Comparison of ENCODE assay signal across 14 cellular contexts in genomic region chr13:112670118-112670517, GRCh38. TPM values are rescaled to one million over a fixed set of nuclear protein-coding genes. Genes with fewer than 3 reads are reported as not detected.
DNase-seq lines count a peak whose midpoint lies in the region; ATAC-seq and TF ChIP-seq lines count a peak whose summit lies in the region.
"Had no signal": no experiment of that assay in that cellular context is flagged by ENCODE, and none has a peak within 500 bp of the region (broad histone marks: within the 10 kb centered on the region; RNA-seq: fewer than 3 reads in every experiment).

No MANE protein-coding gene starts in this region.

- intact Hi-C loops in lower lobe of right lung (cut with DNase I) = no loop called here

- peak; percentile 14 for TF ChIP-seq CTCF in GM13977 (IDR thresholded peaks at IDR 0.05; ENCODE audit: extremely low read depth, insufficient read depth, missing control alignments)
- TF ChIP-seq CTCF in lower lobe of right lung (IDR thresholded peaks at IDR 0.05) = no peak

- no peak overlapping the region for H3K4me3 ChIP-seq in lower lobe of right lung
- H3K4me3 ChIP-seq: coronary artery, GM23248, left ventricle myocardium inferior, Peyer's patch had no signal

- in situ Hi-C loops in GM13977 (cut with MboI; ENCODE audit: low pct_unique_long_range_greater_than_20kb, low sequenced_read_pairs, unreplicated experiment) = no loop called here

- H3K9me3 ChIP-seq in lower lobe of right lung = no peaks in the 10 kb centered on the region
- H3K9me3 ChIP-seq: left ventricle myocardium inferior, Peyer's patch had no signal

- H3K4me1 ChIP-seq in lower lobe of right lung = no peaks in the 10 kb centered on the region
- H3K4me1 ChIP-seq: left ventricle myocardium inferior, Peyer's patch had no signal

- H3K36me3 ChIP-seq in lower lobe of right lung = no peaks in the 10 kb centered on the region
- H3K36me3 ChIP-seq: left ventricle myocardium inferior, Peyer's patch had no signal

- no peak overlapping the region for H3K27ac ChIP-seq in lower lobe of right lung
- H3K27ac ChIP-seq: coronary artery, GM23248, left ventricle myocardium inferior, Peyer's patch had no signal

- no peaks in the 10 kb centered on the region for H3K27me3 ChIP-seq in lower lobe of right lung (ENCODE audit: low read depth)
- H3K27me3 ChIP-seq: Peyer's patch had no signal

- ATAC-seq in GM21515 (IDR thresholded peaks at IDR 0.05; ENCODE audit: unreplicated experiment) (peak; percentile 66), lower lobe of right lung (peak; percentile 29 to 41), GM18858 (IDR thresholded peaks at IDR 0.05; ENCODE audit: unreplicated experiment) (no peak)

- DNase-seq in GM13977 (ENCODE audit: low spot score) (no peak), NCI-H524 (lab: John Stamatoyannopoulos, UW) (peak; percentile 50 to 75), lower lobe of right lung (peak; percentile 13), NCI-H146 treated with DMSO at 0.1 percent for 48 hours (lab: John Stamatoyannopoulos, UW; ENCODE audit: unreplicated experiment) (no peak), GM19238 (ENCODE audit: insufficient read length, low spot score) (no peak)
- no peak for DNase-seq in stimulated activated CD4-positive, alpha-beta T cell treated with anti-CD3 and anti-CD28 coated beads, Interleukin-2, amount 100 ng/mL, for 24 hours
- DNase-seq: DMS53, GM23248, left ventricle myocardium inferior, NCI-H2227 treated with DMSO at 0.1 percent for 48 hours, Peyer's patch had no signal

RNA-seq across cellular contexts. Expression of gene ATP11A, which starts 19.7 kb away (rescaled TPM):
- 281 TPM for total RNA-seq in lower lobe of right lung

Comparison
In these comparisons a context has a peak if more than half of its experiments do, and no peak if none do; other contexts are left out.
1. DNase-seq: peak in NCI-H524 (2 of 2) and lower lobe of right lung (single experiment); none in GM13977 (single experiment), NCI-H146 treated with DMSO at 0.1 percent for 48 hours (single experiment), GM19238 (single experiment) and stimulated activated CD4-positive, alpha-beta T cell treated with anti-CD3 and anti-CD28 coated beads, Interleukin-2, amount 100 ng/mL, for 24 hours (0 of 2).